In the genomic region with DNA sequence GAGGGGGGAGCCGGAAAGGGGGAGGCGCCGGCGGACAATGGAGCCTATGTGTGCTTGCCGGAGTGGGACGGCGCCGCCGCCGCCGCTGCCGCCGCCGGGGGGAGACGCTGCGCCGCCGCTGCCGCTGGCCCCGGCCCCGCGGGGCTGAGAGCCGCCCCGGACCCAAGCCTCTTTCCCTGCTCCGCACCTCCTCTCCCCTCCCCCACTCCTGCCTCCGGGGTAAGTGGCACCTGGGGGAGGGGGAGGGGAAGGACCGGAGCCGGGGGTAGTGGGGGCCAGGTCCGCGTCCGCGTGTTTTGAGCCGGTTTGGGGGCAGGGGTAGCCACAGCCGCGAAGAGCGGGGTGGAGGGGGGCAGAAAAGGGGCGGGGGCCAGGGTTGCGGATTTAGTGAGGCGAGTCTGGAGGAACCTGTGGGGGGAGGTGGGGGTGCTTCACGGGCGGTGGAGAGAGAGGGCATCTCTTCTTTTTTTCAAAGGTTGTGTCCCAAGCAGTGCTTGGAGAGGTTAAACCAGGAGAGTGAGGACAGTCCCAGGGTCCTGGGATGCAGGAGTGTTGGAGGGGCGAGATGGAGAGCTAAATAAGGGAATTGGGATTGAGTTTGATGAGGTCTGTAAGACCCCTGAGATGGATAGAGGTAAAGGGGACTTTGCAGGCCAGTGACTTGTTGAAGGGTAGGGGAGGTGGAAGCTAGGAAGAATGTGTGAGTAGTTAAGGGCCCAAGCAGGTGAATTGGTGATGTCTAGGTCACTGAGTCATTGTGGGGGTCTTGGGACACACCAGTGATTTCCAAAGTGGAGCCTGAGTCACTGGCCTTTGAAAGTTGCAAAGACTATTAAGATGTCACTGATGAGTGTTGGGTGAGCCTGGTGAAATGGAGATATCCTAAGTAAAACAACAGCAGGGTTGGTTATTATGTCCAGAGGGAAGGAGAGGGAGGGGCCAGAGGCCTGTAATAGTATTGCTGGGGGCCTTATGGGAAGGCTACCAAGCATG, we compare ENCODE assay signal across 8 cellular contexts. TPM values are rescaled to one million over a fixed set of nuclear protein-coding genes. Genes with fewer than 3 reads are reported as not detected.
DNase-seq lines count a peak whose midpoint lies in the region; ATAC-seq and TF ChIP-seq lines count a peak whose summit lies in the region.

No MANE protein-coding gene starts in this region.

- no peaks in the 10 kb centered on the region for H3K9me3 ChIP-seq in HUES6 (ENCODE audit: control insufficient read depth, insufficient read depth, low read depth, low read length)
- no peaks in the 10 kb centered on the region for H3K9me3 ChIP-seq in prostate gland

- H3K4me1 Mint-ChIP-seq in WTC11: peaks cover 46% of the 10 kb centered on the region

- 2% methylated on average over 42 of the region's 42 CpGs for WGBS in prostate gland

- TF ChIP-seq CTCF in WTC11 (IDR thresholded peaks at IDR 0.05) (no peak), fibroblast of villous mesenchyme (IDR thresholded peaks at IDR 0.05; ENCODE audit: insufficient read depth, low read depth, low read length) (no peak), prostate gland (IDR thresholded peaks at IDR 0.05) (peak in 2 of 4 experiments; percentile 14 to 34)

- intact Hi-C loops in prostate gland (cut with DNase I): loop anchor here (2.0 kb wide), 1 partner anchor 26 kb away; no protein-coding TSS in a partner anchor

- H3K36me3 Mint-ChIP-seq in WTC11: peaks cover 8% of the 10 kb centered on the region

- H3K4me3 ChIP-seq in GM08714 (ENCODE audit: low read length) (peak overlapping the region; percentile 72), HUES6 (ENCODE audit: low read depth, low read length) (peak overlapping the region; percentile 75), fibroblast of villous mesenchyme (ENCODE audit: low read depth, low read length) (peak overlapping the region; percentile 70), prostate gland (peak overlapping the region; percentile 56 to 80)

- peak; percentile 41 for TF ChIP-seq POLR2A in prostate gland (IDR thresholded peaks at IDR 0.05)

- H3K27ac ChIP-seq in HUES6 (ENCODE audit: low read depth, low read length) (no peak overlapping the region; the same call in 1 of the 2 replicates), prostate gland (peak overlapping the region; percentile 90 to 92)

- H3K27ac Mint-ChIP-seq in WTC11: peak overlapping the region; percentile 82

- CTCF ChIA-PET in WTC11 (lab: Charles Lee): interaction anchor here (0.6 to 2.4 kb wide), 12 partner anchors 19 to 326 kb away, joined by 3 to 31 read pairs (median 4); partner anchors contain the start of gene BCL9

- no peak for ATAC-seq in WTC11

- POLR2A ChIA-PET in WTC11 (lab: Charles Lee): interaction anchor here (0.6 to 3.6 kb wide), 11 partner anchors 11 to 125 kb away, joined by 3 to 72 read pairs (median 7); partner anchors contain the start of gene BCL9

- peaks cover 36% of the 10 kb centered on the region for H3K4me1 ChIP-seq in HUES6 (ENCODE audit: control insufficient read depth, insufficient read depth, low read length)
- H3K4me1 ChIP-seq in prostate gland (replicated peaks): peaks cover 6% of the 10 kb centered on the region

- DNase-seq in WTC11 (ENCODE audit: low spot score): no peak
- peak; percentile 66 for DNase-seq in fibroblast of villous mesenchyme (ENCODE audit: low read depth)
- DNase-seq in prostate gland (ENCODE audit: low spot score): no peak
- no peak for DNase-seq in NCI-H2029 treated with DMSO at 0.1 percent for 48 hours (lab: John Stamatoyannopoulos, UW)
- DNase-seq in KG1 (lab: John Stamatoyannopoulos, UW): no peak
- no peak for DNase-seq in AG08395 (ENCODE audit: low spot score)

- peak overlapping the region; percentile 80 for H3K4me3 Mint-ChIP-seq in WTC11

- H3K27me3 ChIP-seq in HUES6 (ENCODE audit: control insufficient read depth, insufficient read depth, low read length) (peaks cover 3% of the 10 kb centered on the region; the same call in 1 of the 2 replicates), prostate gland (replicated peaks; ENCODE audit: insufficient read depth) (no peaks in the 10 kb centered on the region)

- H3K9me3 Mint-ChIP-seq in WTC11: no peaks in the 10 kb centered on the region

- peaks cover 9% of the 10 kb centered on the region for H3K36me3 ChIP-seq in HUES6 (ENCODE audit: control insufficient read depth, insufficient read depth, low read length)
- H3K36me3 ChIP-seq in prostate gland: no peaks in the 10 kb centered on the region

- H3K9ac ChIP-seq in HUES6 (ENCODE audit: low read length): peak overlapping the region; percentile 57

- peaks cover 13% of the 10 kb centered on the region for H3K27me3 Mint-ChIP-seq in WTC11 (ENCODE audit: low read depth)

TF ChIP-seq in WTC11, 78 proteins besides CTCF, POLR2A, EP300 and RAD21:
- TF ChIP-seq SMAD4 (CRISPR knock-in tag; IDR thresholded peaks at IDR 0.05) (no peak), SP1 (CRISPR knock-in tag; conservative IDR thresholded peaks at IDR 0.05) (peak; percentile 33; the same call in 1 of the 2 replicates)

RNA-seq across cellular contexts. Expression of gene BCL9, which starts 59.1 kb away (rescaled TPM):
- total RNA-seq in WTC11 (2021): 55.5 to 60.3 TPM (median 59.5 TPM) in 3 replicates
- total RNA-seq in fibroblast of villous mesenchyme: 4.2 and 6.0 TPM in 2 replicates
- total RNA-seq in prostate gland: 10 to 100 TPM; 28.2 to 32.0 TPM
